ENCODE assay signal across 10 cellular contexts in genomic region chr16:67249178-67249759, GRCh38. TPM values are rescaled to one million over a fixed set of nuclear protein-coding genes. Genes with fewer than 3 reads are reported as not detected.
A peak's percentile ranks its signal among the peaks of the same experiment; 100 is the strongest.
DNase-seq lines count a peak whose midpoint lies in the region; ATAC-seq, FAIRE-seq and TF ChIP-seq lines count a peak whose summit lies in the region.
"Had no signal": no experiment of that assay in that cellular context is flagged by ENCODE, and none has a peak within 500 bp of the region (broad histone marks: within the 10 kb centered on the region; RNA-seq: fewer than 3 reads in every experiment).

No MANE protein-coding gene starts in this region.

- CTCF ChIA-PET in GM12878 (lab: Yijun Ruan, JAX): interaction anchor here (1.1 to 2.4 kb wide), 3 partner anchors 11 to 90 kb away, joined by 3 to 6 read pairs (median 4); partner anchors contain the start of gene PLEKHG4

- POLR2A ChIA-PET in GM12878 (lab: Charles Lee): interaction anchor here (1.0 to 8.0 kb wide), 3 partner anchors 12 to 91 kb away, joined by 4 to 100 read pairs (median 4); partner anchors contain the start of gene TMEM208

- H2AFZ ChIP-seq in GM12878 (ENCODE audit: control insufficient read depth, low read depth, low read length): peak overlapping the region; percentile 83
- peak overlapping the region; percentile 70 for H2AFZ ChIP-seq in mesenchymal stem cell (ENCODE audit: low read depth, low read length)

- peak overlapping the region; percentile 62 for H4K91ac ChIP-seq in mesenchymal stem cell (ENCODE audit: low read length)

- TF ChIP-seq POLR2A in GM12878 (IDR thresholded peaks at IDR 0.05; ENCODE audit: low read depth, low read length): no peak

- H2BK5ac ChIP-seq in mesenchymal stem cell (ENCODE audit: low read depth, low read length, poor library complexity, severe bottlenecking): no peak overlapping the region

- H3K4me3 ChIP-seq in GM12878 (peak overlapping the region; percentile 80; the same call in 1 of the 2 replicates), mesenchymal stem cell (ENCODE audit: insufficient read depth in 1 of 2, low read depth in 1 of 2, low read length in 2 of 2) (peak overlapping the region; percentile 69 to 87)

- H3K4ac ChIP-seq in mesenchymal stem cell (ENCODE audit: low read depth in 1 of 2, low read length in 2 of 2): peak overlapping the region in 1 of 2 experiments; percentile 37

- intact Hi-C loops in GM12878 (cut with micrococcal nuclease; ENCODE audit: unreplicated experiment): no loop called here

- H2AK5ac ChIP-seq in mesenchymal stem cell (ENCODE audit: low read length, severe bottlenecking): peak overlapping the region; percentile 24

- H2BK15ac ChIP-seq in mesenchymal stem cell (ENCODE audit: low read depth, poor library complexity, severe bottlenecking): peak overlapping the region; percentile 74

- no peak for TF ChIP-seq RAD21 in GM12878 (IDR thresholded peaks at IDR 0.05; ENCODE audit: insufficient read depth, low read depth, low read length)

- H3K14ac ChIP-seq in mesenchymal stem cell (ENCODE audit: low read length in 2 of 2): peak overlapping the region in 1 of 2 experiments; percentile 56

- TF ChIP-seq CTCF in GM12878 (IDR thresholded peaks at IDR 0.05 in 2 of 3, conservative IDR thresholded peaks at IDR 0.05 in 1 of 3; ENCODE audit: control insufficient read depth in 2 of 3, extremely low read depth in 1 of 3, insufficient read depth in 1 of 3, low read depth in 3 of 3, low read length in 3 of 3): no peak

- RAD21 ChIA-PET in GM12878 (lab: Charles Lee; ENCODE audit: unreplicated experiment): interaction anchor here (0.9 to 1.9 kb wide), 2 partner anchors 11 to 22 kb away, joined by 4 read pairs; partner anchors contain the start of gene TMEM208

- H3K9me3 ChIP-seq in GM12878 (replicated peaks; ENCODE audit: control insufficient read depth, insufficient read depth, low read length): no peaks in the 10 kb centered on the region
- no peaks in the 10 kb centered on the region for H3K9me3 ChIP-seq in mesenchymal stem cell (ENCODE audit: control insufficient read depth, low read length)

- ATAC-seq in GM12878 (no peak), GM21786 (IDR thresholded peaks at IDR 0.05; ENCODE audit: unreplicated experiment) (no peak)

- H3K23ac ChIP-seq in mesenchymal stem cell (ENCODE audit: low read length in 2 of 2): peak overlapping the region in 1 of 2 experiments; percentile 23

- H4K8ac ChIP-seq in mesenchymal stem cell (ENCODE audit: low read length): peak overlapping the region; percentile 92

- H3K79me1 ChIP-seq in mesenchymal stem cell (replicated peaks; ENCODE audit: low read length, poor library complexity, severe bottlenecking): peaks cover 2% of the 10 kb centered on the region

- peaks cover 17% of the 10 kb centered on the region for H3K79me2 ChIP-seq in GM12878 (ENCODE audit: control insufficient read depth, insufficient read depth, low read length)

- no peaks in the 10 kb centered on the region for H3K36me3 ChIP-seq in GM12878 (ENCODE audit: control insufficient read depth in 2 of 2, insufficient read depth in 2 of 2, low read length in 1 of 2)
- H3K36me3 ChIP-seq in mesenchymal stem cell (ENCODE audit: control insufficient read depth in 1 of 2, insufficient read depth in 2 of 2, low read depth in 1 of 2, low read length in 2 of 2): peaks cover 8 to 19% of the 10 kb centered on the region in 2 experiments

- peak overlapping the region; percentile 88 to 94 for H3K18ac ChIP-seq in mesenchymal stem cell (ENCODE audit: low read depth in 1 of 2, low read length in 2 of 2)

- no peak for FAIRE-seq in GM12878 (lab: Jason Lieb, UNC)
- FAIRE-seq: endometrium had no signal

- H2BK12ac ChIP-seq in mesenchymal stem cell (ENCODE audit: low read length in 2 of 2): peak overlapping the region in 1 of 2 experiments; percentile 45

- peak; percentile 34 for DNase-seq in stimulated activated CD4-positive, alpha-beta T cell treated with anti-CD3 and anti-CD28 coated beads, Interleukin-15, amount 100 ng/mL, for 24 hours
- no peak for DNase-seq in stimulated activated CD4-positive, alpha-beta T cell treated with anti-CD3 and anti-CD28 coated beads, Interleukin-4, amount 100 ng/mL, for 1 hour
- DNase-seq in GM12878 (ENCODE audit: low read depth, low spot score) (no peak), mesenchymal stem cell (peak; percentile 34), DMS153 treated with DMSO at 0.1 percent for 48 hours (lab: John Stamatoyannopoulos, UW; ENCODE audit: unreplicated experiment) (no peak), NCI-H82 (lab: John Stamatoyannopoulos, UW) (no peak), dedifferentiated amniotic fluid mesenchymal stem cell (ENCODE audit: extremely low spot score) (no peak)
- DNase-seq: NCI-H1930 had no signal

- in situ Hi-C loops in GM12878 (cut with MboI): no loop called here

- no peaks in the 10 kb centered on the region for H4K20me1 ChIP-seq in GM12878 (ENCODE audit: control insufficient read depth, insufficient read depth)

- H3K4me1 ChIP-seq in GM12878 (ENCODE audit: control insufficient read depth, insufficient read depth, low read length): peaks cover 23% of the 10 kb centered on the region
- H3K4me1 ChIP-seq in mesenchymal stem cell (ENCODE audit: control insufficient read depth, insufficient read depth, low read depth, low read length): peaks cover 41% of the 10 kb centered on the region

- H3K9ac ChIP-seq in GM12878 (ENCODE audit: control insufficient read depth, insufficient read depth, low read length) (peak overlapping the region; percentile 66), mesenchymal stem cell (ENCODE audit: low read length) (peak overlapping the region; percentile 86)

- TF ChIP-seq EP300 in GM12878 (IDR thresholded peaks at IDR 0.05; ENCODE audit: borderline replicate concordance in 1 of 2, control insufficient read depth in 1 of 2, low read depth in 2 of 2, low read length in 2 of 2): no peak

- H3K27ac ChIP-seq in GM12878 (ENCODE audit: control insufficient read depth, insufficient read depth) (no peak overlapping the region), mesenchymal stem cell (ENCODE audit: low read length, poor library complexity, severe bottlenecking) (no peak overlapping the region)

- H3K27me3 ChIP-seq in GM12878 (replicated peaks in 1 of 2; ENCODE audit: control insufficient read depth in 2 of 2, insufficient read depth in 2 of 2, low read length in 1 of 2) (no peaks in the 10 kb centered on the region; a peak in 1 of 4 replicates), mesenchymal stem cell (ENCODE audit: control insufficient read depth in 1 of 2, insufficient read depth in 1 of 2, low read length in 2 of 2) (peaks cover 0 to 9% of the 10 kb centered on the region in 2 experiments)

- 14% methylated on average over 10 of the region's 18 CpGs for WGBS in GM12878 (ENCODE audit: insufficient coverage, insufficient replicate concordance, low lambda C conversion rate, missing lambda C conversion rate)
- 10% methylated on average over 17 of the region's 18 CpGs for WGBS in mesenchymal stem cell

- peak overlapping the region; percentile 95 for H2BK120ac ChIP-seq in mesenchymal stem cell (ENCODE audit: low read depth, low read length)

- SMC1A ChIA-PET in GM12878 (lab: Charles Lee; ENCODE audit: uncharacterized antibody, unreplicated experiment): interaction anchor here (0.6 to 4.1 kb wide), 3 partner anchors 11 to 105 kb away, joined by 3 to 21 read pairs (median 6); partner anchors contain the start of gene TMEM208

- no TSS peak for BruUV-seq in GM12878 (replicated peaks; lab: Mats Ljungman, UMichigan)

- H3K4me2 ChIP-seq in GM12878 (ENCODE audit: control insufficient read depth, insufficient read depth) (peak overlapping the region; percentile 92), mesenchymal stem cell (ENCODE audit: low read length, poor library complexity, severe bottlenecking) (peak overlapping the region; percentile 96)

RNA-seq across cellular contexts. Expression of gene SLC9A5, which starts 0.5 kb away (rescaled TPM):
- 4.8 and 5.2 TPM in 2 replicates for total RNA-seq in GM12878 (2013; cell fraction: nucleolus; rRNA removed)
- total RNA-seq in GM12878 (2014; rRNA removed) (1.3 and 2.0 TPM in 2 replicates), GM12878 (2014; rRNA removed; fragmentation: Illumina TruSeq; extraction: Trizol) (0.85 and 1.1 TPM in 2 replicates), GM12878 (2021) (2.4 and 3.2 TPM in 2 replicates)
- 0.75 TPM for polyA plus RNA-seq in GM12878 (2011; ENCODE audit: low read depth)
- polyA plus RNA-seq in GM12878 (2011; rRNA removed) (4.8 and 5.7 TPM in 2 replicates), GM12878 (2014; fragmentation: Illumina TruSeq; extraction: Trizol) (1.1 and 1.5 TPM in 2 replicates), GM12878 (2014; fragmentation: Nextera tagmentation; extraction: Ambion mirVana) (under 1 TPM; 0.26 to 0.27 TPM), GM12878 (2014; rRNA removed) (2.3 and 2.7 TPM in 2 replicates), GM12878 (2016; fragmentation: Nextera tagmentation; extraction: Ambion mirVana) (1 to 10 TPM; 1.4 to 1.5 TPM)
- polyA plus RNA-seq in GM12878 (2011; cell fraction: cytosol; rRNA removed): 6.0 and 7.4 TPM in 2 replicates
- 41.4 and 46.4 TPM in 2 replicates for polyA plus RNA-seq in GM12878 (2011; cell fraction: nucleus; rRNA removed)
- 1.8 and 1.9 TPM in 2 replicates for polyA plus RNA-seq in GM12878 (2012)
- polyA minus RNA-seq in GM12878 (2011; rRNA and poly(A)+ RNA removed): 3.9 and 7.1 TPM in 2 replicates
- 0.67 and 1.6 TPM in 2 replicates for polyA minus RNA-seq in GM12878 (2011; cell fraction: cytosol; rRNA and poly(A)+ RNA removed)
- polyA minus RNA-seq in GM12878 (2011; cell fraction: nucleus; rRNA and poly(A)+ RNA removed): 10.3 and 10.4 TPM in 2 replicates
- 1.5 TPM for polyA plus RNA-seq in mesenchymal stem cell (2013, experiment 1 of 2)
- 1.5 TPM for polyA plus RNA-seq in mesenchymal stem cell (2013, experiment 2 of 2)

RNA-seq across cellular contexts. Expression of gene FHOD1, which starts 2.0 kb away (rescaled TPM):
- total RNA-seq in GM12878 (2013; cell fraction: nucleolus; rRNA removed): 48.1 and 49.7 TPM in 2 replicates
- total RNA-seq in GM12878 (2014; rRNA removed) (26.0 and 31.7 TPM in 2 replicates), GM12878 (2014; rRNA removed; fragmentation: Illumina TruSeq; extraction: Trizol) (8.9 and 10.6 TPM in 2 replicates), GM12878 (2021) (65.6 and 65.7 TPM in 2 replicates)
- 18.0 TPM for polyA plus RNA-seq in GM12878 (2011; ENCODE audit: low read depth)
- polyA plus RNA-seq in GM12878 (2011; rRNA removed) (11.7 and 20.9 TPM in 2 replicates), GM12878 (2014; fragmentation: Illumina TruSeq; extraction: Trizol) (10.0 and 18.5 TPM in 2 replicates), GM12878 (2014; fragmentation: Nextera tagmentation; extraction: Ambion mirVana) (10 to 100 TPM in 1 of 2 experiments, 1 to 10 TPM in 1; 9.0 to 17.7 TPM), GM12878 (2014; rRNA removed) (35.6 and 45.2 TPM in 2 replicates), GM12878 (2016; fragmentation: Nextera tagmentation; extraction: Ambion mirVana) (10 to 100 TPM; 13.6 to 14.4 TPM)
- polyA plus RNA-seq in GM12878 (2011; cell fraction: cytosol; rRNA removed): 21.3 and 24.3 TPM in 2 replicates
- polyA plus RNA-seq in GM12878 (2011; cell fraction: nucleus; rRNA removed): 229 and 274 TPM in 2 replicates
- polyA plus RNA-seq in GM12878 (2012): 28.8 and 33.4 TPM in 2 replicates
- polyA minus RNA-seq in GM12878 (2011; rRNA and poly(A)+ RNA removed): 17.7 and 20.1 TPM in 2 replicates
- polyA minus RNA-seq in GM12878 (2011; cell fraction: cytosol; rRNA and poly(A)+ RNA removed): 13.9 and 23.9 TPM in 2 replicates
- polyA minus RNA-seq in GM12878 (2011; cell fraction: nucleus; rRNA and poly(A)+ RNA removed): 22.0 and 39.2 TPM in 2 replicates
- 51.6 TPM for polyA plus RNA-seq in mesenchymal stem cell (2013, experiment 1 of 2)
- polyA plus RNA-seq in mesenchymal stem cell (2013, experiment 2 of 2): 50.1 TPM

RNA-seq across cellular contexts. Expression of gene TMEM208, which starts 22.3 kb away (rescaled TPM):
- 22.6 and 25.6 TPM in 2 replicates for total RNA-seq in GM12878 (2013; cell fraction: nucleolus; rRNA removed)
- total RNA-seq in GM12878 (2014; rRNA removed) (37.9 and 48.4 TPM in 2 replicates), GM12878 (2014; rRNA removed; fragmentation: Illumina TruSeq; extraction: Trizol) (34.1 and 35.0 TPM in 2 replicates), GM12878 (2021) (45.9 and 46.8 TPM in 2 replicates)
- polyA plus RNA-seq in GM12878 (2011; ENCODE audit: low read depth): 30.4 TPM
- polyA plus RNA-seq in GM12878 (2011; rRNA removed) (27.8 and 39.4 TPM in 2 replicates), GM12878 (2014; fragmentation: Illumina TruSeq; extraction: Trizol) (25.1 and 42.6 TPM in 2 replicates), GM12878 (2014; fragmentation: Nextera tagmentation; extraction: Ambion mirVana) (100 to 1,000 TPM; 169 to 244 TPM), GM12878 (2014; rRNA removed) (51.1 and 59.8 TPM in 2 replicates), GM12878 (2016; fragmentation: Nextera tagmentation; extraction: Ambion mirVana) (100 to 1,000 TPM; 128 to 143 TPM)
- polyA plus RNA-seq in GM12878 (2011; cell fraction: cytosol; rRNA removed): 57.1 and 59.1 TPM in 2 replicates
- 37.1 and 38.2 TPM in 2 replicates for polyA plus RNA-seq in GM12878 (2011; cell fraction: nucleus; rRNA removed)
- polyA plus RNA-seq in GM12878 (2012): 48.9 and 50.2 TPM in 2 replicates
- polyA minus RNA-seq in GM12878 (2011; rRNA and poly(A)+ RNA removed): 26.0 and 46.0 TPM in 2 replicates
- 6.2 and 8.0 TPM in 2 replicates for polyA minus RNA-seq in GM12878 (2011; cell fraction: cytosol; rRNA and poly(A)+ RNA removed)
- polyA minus RNA-seq in GM12878 (2011; cell fraction: nucleus; rRNA and poly(A)+ RNA removed): 17.3 and 30.6 TPM in 2 replicates
- 43.4 TPM for polyA plus RNA-seq in mesenchymal stem cell (2013, experiment 1 of 2)
- 44.0 TPM for polyA plus RNA-seq in mesenchymal stem cell (2013, experiment 2 of 2)

RNA-seq across cellular contexts. Expression of gene PLEKHG4, which starts 30.1 kb away (rescaled TPM):
- total RNA-seq in GM12878 (2013; cell fraction: nucleolus; rRNA removed): 2.0 and 3.3 TPM in 2 replicates
- total RNA-seq in GM12878 (2014; rRNA removed) (0.93 and 2.6 TPM in 2 replicates), GM12878 (2014; rRNA removed; fragmentation: Illumina TruSeq; extraction: Trizol) (0.69 and 0.98 TPM in 2 replicates), GM12878 (2021) (1.0 and 3.1 TPM in 2 replicates)
- 0.24 TPM for polyA plus RNA-seq in GM12878 (2011; ENCODE audit: low read depth)
- polyA plus RNA-seq in GM12878 (2011; rRNA removed) (0.59 and 1.4 TPM in 2 replicates), GM12878 (2014; fragmentation: Illumina TruSeq; extraction: Trizol) (0.54 TPM in 1 of 2 replicates, not detected in the other), GM12878 (2014; fragmentation: Nextera tagmentation; extraction: Ambion mirVana) (under 1 TPM; 0.14 to 0.24 TPM), GM12878 (2014; rRNA removed) (1.7 and 1.8 TPM in 2 replicates), GM12878 (2016; fragmentation: Nextera tagmentation; extraction: Ambion mirVana) (1 to 10 TPM in 1 of 2 experiments, under 1 TPM in 1; 0.64 to 1.1 TPM)
- polyA plus RNA-seq in GM12878 (2011; cell fraction: cytosol; rRNA removed): 2.4 and 3.0 TPM in 2 replicates
- 15.8 and 16.0 TPM in 2 replicates for polyA plus RNA-seq in GM12878 (2011; cell fraction: nucleus; rRNA removed)
- 0.39 and 0.42 TPM in 2 replicates for polyA plus RNA-seq in GM12878 (2012)
- polyA minus RNA-seq in GM12878 (2011; rRNA and poly(A)+ RNA removed): 0.88 and 1.8 TPM in 2 replicates
- 2.1 and 5.0 TPM in 2 replicates for polyA minus RNA-seq in GM12878 (2011; cell fraction: cytosol; rRNA and poly(A)+ RNA removed)
- 3.3 and 4.5 TPM in 2 replicates for polyA minus RNA-seq in GM12878 (2011; cell fraction: nucleus; rRNA and poly(A)+ RNA removed)
- 6.6 TPM for polyA plus RNA-seq in mesenchymal stem cell (2013, experiment 1 of 2)
- polyA plus RNA-seq in mesenchymal stem cell (2013, experiment 2 of 2): 6.5 TPM

RNA-seq across cellular contexts. Expression of gene ELMO3, which starts 50.3 kb away (rescaled TPM):
- total RNA-seq in GM12878 (2013; cell fraction: nucleolus; rRNA removed): 7.4 and 7.7 TPM in 2 replicates
- total RNA-seq in GM12878 (2014; rRNA removed) (2.9 and 3.3 TPM in 2 replicates), GM12878 (2014; rRNA removed; fragmentation: Illumina TruSeq; extraction: Trizol) (0.83 and 0.85 TPM in 2 replicates), GM12878 (2021) (4.7 TPM in 2 replicates)
- polyA plus RNA-seq in GM12878 (2011; ENCODE audit: low read depth): 0.55 TPM
- polyA plus RNA-seq in GM12878 (2011; rRNA removed) (1.4 and 2.3 TPM in 2 replicates), GM12878 (2014; fragmentation: Illumina TruSeq; extraction: Trizol) (0.08 and 0.46 TPM in 2 replicates), GM12878 (2014; fragmentation: Nextera tagmentation; extraction: Ambion mirVana) (under 1 TPM in 1 of 2 experiments, not detected in 1; 0.05 TPM), GM12878 (2014; rRNA removed) (4.2 and 4.6 TPM in 2 replicates), GM12878 (2016; fragmentation: Nextera tagmentation; extraction: Ambion mirVana) (under 1 TPM; 0.64 to 0.96 TPM)
- polyA plus RNA-seq in GM12878 (2011; cell fraction: cytosol; rRNA removed): 2.3 and 4.2 TPM in 2 replicates
- polyA plus RNA-seq in GM12878 (2011; cell fraction: nucleus; rRNA removed): 33.6 and 41.6 TPM in 2 replicates
- polyA plus RNA-seq in GM12878 (2012): 2.2 and 2.3 TPM in 2 replicates
- polyA minus RNA-seq in GM12878 (2011; rRNA and poly(A)+ RNA removed): 0.44 and 1.9 TPM in 2 replicates
- polyA minus RNA-seq in GM12878 (2011; cell fraction: cytosol; rRNA and poly(A)+ RNA removed): 0.80 TPM in 1 of 2 replicates, not detected in the other
- polyA minus RNA-seq in GM12878 (2011; cell fraction: nucleus; rRNA and poly(A)+ RNA removed): 4.0 and 7.6 TPM in 2 replicates
- 0.64 TPM for polyA plus RNA-seq in mesenchymal stem cell (2013, experiment 1 of 2)
- polyA plus RNA-seq in mesenchymal stem cell (2013, experiment 2 of 2): 0.49 TPM

Comparison
In these comparisons a context has a peak if more than half of its experiments do, and no peak if none do; other contexts are left out.
1. DNase-seq: peak in stimulated activated CD4-positive, alpha-beta T cell treated with anti-CD3 and anti-CD28 coated beads, Interleukin-15, amount 100 ng/mL, for 24 hours (single experiment) and mesenchymal stem cell (single experiment); none in stimulated activated CD4-positive, alpha-beta T cell treated with anti-CD3 and anti-CD28 coated beads, Interleukin-4, amount 100 ng/mL, for 1 hour (single experiment), GM12878 (single experiment), DMS153 treated with DMSO at 0.1 percent for 48 hours (single experiment), NCI-H82 (single experiment) and dedifferentiated amniotic fluid mesenchymal stem cell (single experiment).